In the genomic region with DNA sequence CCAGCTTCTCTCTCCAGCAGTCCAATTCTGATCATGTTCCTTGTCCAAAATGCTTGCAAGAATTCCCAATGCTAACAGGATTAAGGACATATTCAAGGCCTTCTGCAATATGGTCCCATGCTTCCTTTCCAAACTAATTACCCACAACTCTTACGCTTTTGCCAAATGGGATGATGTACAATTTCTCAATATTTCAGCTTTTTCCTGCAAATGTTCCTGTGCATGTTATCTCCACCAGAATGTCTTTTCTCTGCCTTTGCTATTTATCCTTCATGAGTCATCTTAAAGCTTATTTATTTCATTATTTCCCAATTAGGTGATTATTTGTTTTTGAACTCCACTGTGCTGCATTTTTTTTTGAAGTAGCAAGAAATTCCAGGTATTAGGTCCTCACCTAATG, we compare ENCODE assay signal across 15 cellular contexts.
DNase-seq lines count a peak whose midpoint lies in the region; ATAC-seq and TF ChIP-seq lines count a peak whose summit lies in the region.
"Had no signal": no experiment of that assay in that cellular context is flagged by ENCODE, and none has a peak within 500 bp of the region (broad histone marks: within the 10 kb centered on the region; RNA-seq: fewer than 3 reads in every experiment).

No MANE protein-coding gene starts in this region.

- H2AFZ ChIP-seq in IMR-90 (replicated peaks; ENCODE audit: low read length, poor library complexity), result no peak overlapping the region

- H3K9me1 ChIP-seq in IMR-90 (ENCODE audit: insufficient read depth, low read length), result no peaks in the 10 kb centered on the region

- POLR2A ChIA-PET in IMR-90 (lab: Charles Lee; ENCODE audit: unreplicated experiment), result no interaction called here

- BruUV-seq in IMR-90 (replicated peaks; lab: Mats Ljungman, UMichigan), result no TSS peak

- intact Hi-C loops in IMR-90 (cut with micrococcal nuclease), result no loop called here
- intact Hi-C loops in right lobe of liver (cut with DNase I), result no loop called here

- no peak overlapping the region; the same call in 1 of the 2 replicates for H2BK20ac ChIP-seq in IMR-90 (ENCODE audit: low read depth, low read length)

- dilution Hi-C loops in IMR-90 (cut with HindIII; ENCODE audit: low sequenced_read_pairs, unreplicated experiment), result no loop called here

- H3K79me1 ChIP-seq in IMR-90 (ENCODE audit: low read depth in 1 of 2, low read length in 2 of 2), result no peaks in the 10 kb centered on the region

- H4K20me1 ChIP-seq in IMR-90 (ENCODE audit: insufficient read depth, low read length), result no peaks in the 10 kb centered on the region
- H4K20me1 ChIP-seq: BLaER1 treated with 17β-estradiol and CSF1 and Interleukin-3, amounts not matched to agents 10 nM and 100 nM had no signal

- H3K4me1 ChIP-seq in IMR-90 (ENCODE audit: control insufficient read depth, insufficient read depth, low read length) (no peaks in the 10 kb centered on the region), right lobe of liver (no peaks in the 10 kb centered on the region)
- H3K4me1 ChIP-seq: BLaER1 treated with 17β-estradiol and CSF1 and Interleukin-3, amounts not matched to agents 10 nM and 100 nM had no signal

- H3K14ac ChIP-seq in IMR-90 (replicated peaks; ENCODE audit: low read depth, low read length), result no peak overlapping the region

- TF ChIP-seq POLR2A in IMR-90 (IDR thresholded peaks at IDR 0.05; ENCODE audit: low read depth, low read length), result no peak
- no peak for TF ChIP-seq POLR2A in right lobe of liver (IDR thresholded peaks at IDR 0.05)

- no peaks in the 10 kb centered on the region for H3K27me3 ChIP-seq in IMR-90 (ENCODE audit: control insufficient read depth, insufficient read depth, low read length)
- no peaks in the 10 kb centered on the region for H3K27me3 ChIP-seq in right lobe of liver
- H3K27me3 ChIP-seq: BLaER1 treated with 17β-estradiol and CSF1 and Interleukin-3, amounts not matched to agents 10 nM and 100 nM had no signal

- H4K8ac ChIP-seq in IMR-90 (ENCODE audit: low read depth in 2 of 2, low read length in 2 of 2), result 0 out of 4 replicates have a peak overlapping the region, but pooled peaks of 1 of the 2 experiments have one; percentile 76

- WGBS in IMR-90 (ENCODE audit: extremely low coverage in 2 of 2, insufficient read length in 1 of 2), 2 experiments, result 67% methylated on average over 1 of the region's 1 CpG; no CpG with 5 or more reads in 1 of the 2 experiments
- WGBS in right lobe of liver (ENCODE audit: insufficient coverage, low coverage, low lambda C conversion rate, missing lambda C conversion rate), result 92% methylated on average over 1 of the region's 1 CpG

- no peak overlapping the region for H2BK5ac ChIP-seq in IMR-90 (ENCODE audit: low read depth, low read length, poor library complexity, severe bottlenecking)

- H3K4me2 ChIP-seq in IMR-90 (ENCODE audit: low read depth, low read length), result no peak overlapping the region
- H3K4me2 ChIP-seq: BLaER1 treated with 17β-estradiol and CSF1 and Interleukin-3, amounts not matched to agents 10 nM and 100 nM had no signal

- no peak overlapping the region for H3K4me3 ChIP-seq in IMR-90 (ENCODE audit: insufficient read depth, low read depth, low read length)
- H3K4me3 ChIP-seq in choroid plexus epithelial cell (ENCODE audit: low read depth, low read length), result no peak overlapping the region
- no peak overlapping the region for H3K4me3 ChIP-seq in fibroblast of the aortic adventitia (ENCODE audit: low read depth, low read length)
- H3K4me3 ChIP-seq in right lobe of liver, result no peak overlapping the region
- H3K4me3 ChIP-seq: BLaER1 treated with 17β-estradiol and CSF1 and Interleukin-3, amounts not matched to agents 10 nM and 100 nM had no signal

- in situ Hi-C loops in IMR-90 (cut with MboI; ENCODE audit: low sequenced_read_pairs), result no loop called here

- CTCF ChIA-PET in IMR-90 (lab: Yijun Ruan, JAX), result no interaction called here

- H3K4ac ChIP-seq in IMR-90 (ENCODE audit: low read depth, low read length), result no peak overlapping the region

- H3K9ac ChIP-seq in IMR-90 (ENCODE audit: low read depth, low read length), result no peak overlapping the region
- H3K9ac ChIP-seq: BLaER1 treated with 17β-estradiol and CSF1 and Interleukin-3, amounts not matched to agents 10 nM and 100 nM had no signal

- no peak overlapping the region; the same call in 1 of the 2 replicates for H4K5ac ChIP-seq in IMR-90 (ENCODE audit: low read depth, low read length)

- no peak overlapping the region for H3K18ac ChIP-seq in IMR-90 (ENCODE audit: low read depth, low read length)

- no peak overlapping the region for H3K23ac ChIP-seq in IMR-90 (ENCODE audit: low read depth, low read length)

- no peak overlapping the region for H3K27ac ChIP-seq in IMR-90 (ENCODE audit: insufficient read depth, low read length)
- no peak overlapping the region for H3K27ac ChIP-seq in right lobe of liver
- H3K27ac ChIP-seq: BLaER1 treated with 17β-estradiol and CSF1 and Interleukin-3, amounts not matched to agents 10 nM and 100 nM had no signal

- H2AK5ac ChIP-seq in IMR-90 (ENCODE audit: low read depth, low read length), result no peak overlapping the region

- H3K9me3 ChIP-seq in IMR-90 (ENCODE audit: control insufficient read depth, insufficient read depth, low read length), result peaks cover 3% of the 10 kb centered on the region; the same call in 1 of the 2 replicates
- H3K9me3 ChIP-seq in right lobe of liver, result no peaks in the 10 kb centered on the region
- H3K9me3 ChIP-seq: BLaER1 treated with 17β-estradiol and CSF1 and Interleukin-3, amounts not matched to agents 10 nM and 100 nM had no signal

- no peak overlapping the region for H2BK15ac ChIP-seq in IMR-90 (ENCODE audit: low read depth, low read length)

- H3K36me3 ChIP-seq in IMR-90 (ENCODE audit: control insufficient read depth, insufficient read depth, low read length), result no peaks in the 10 kb centered on the region
- no peaks in the 10 kb centered on the region for H3K36me3 ChIP-seq in right lobe of liver
- H3K36me3 ChIP-seq: BLaER1 treated with 17β-estradiol and CSF1 and Interleukin-3, amounts not matched to agents 10 nM and 100 nM had no signal

- no peak overlapping the region for H2BK120ac ChIP-seq in IMR-90 (ENCODE audit: low read depth, low read length)

- peak; percentile 27 for DNase-seq in EH (ENCODE audit: low read depth)
- peak; percentile 20 for DNase-seq in IMR-90
- peak; percentile 36 for DNase-seq in choroid plexus epithelial cell (ENCODE audit: low read depth)
- DNase-seq in fibroblast of the aortic adventitia (ENCODE audit: low read depth), result peak; percentile 8
- no peak for DNase-seq in COLO668 (lab: John Stamatoyannopoulos, UW; ENCODE audit: unreplicated experiment)
- DNase-seq in right lobe of liver, result no peak
- DNase-seq: ACHN; CD4-positive, CD25-positive, alpha-beta regulatory T cell; DMS153; DMS79 treated with DMSO at 0.1 percent for 48 hours; GF-D8; KBM-7 had no signal

- TF ChIP-seq CTCF in IMR-90 (conservative IDR thresholded peaks at IDR 0.05; ENCODE audit: low read depth, low read length) (no peak), choroid plexus epithelial cell (conservative IDR thresholded peaks at IDR 0.05; ENCODE audit: low read depth, low read length) (no peak), fibroblast of the aortic adventitia (IDR thresholded peaks at IDR 0.05; ENCODE audit: insufficient read depth, low read length) (no peak), right lobe of liver (IDR thresholded peaks at IDR 0.05) (no peak)

- no peak for ATAC-seq in IMR-90 (ENCODE audit: low read depth)
- no peak for ATAC-seq in GM21367 (IDR thresholded peaks at IDR 0.05; ENCODE audit: unreplicated experiment)
- ATAC-seq in HG03460 (IDR thresholded peaks at IDR 0.05; ENCODE audit: unreplicated experiment), result no peak
- no peak for ATAC-seq in right lobe of liver

- no peak overlapping the region for H4K91ac ChIP-seq in IMR-90 (ENCODE audit: insufficient read depth, low read depth, low read length)

- H3K56ac ChIP-seq in IMR-90 (ENCODE audit: extremely low read depth, insufficient read depth, low read length), result no peak overlapping the region

- H2AK9ac ChIP-seq in IMR-90 (replicated peaks; ENCODE audit: low read depth, low read length, poor library complexity), result no peak overlapping the region

- TF ChIP-seq RAD21 in IMR-90 (IDR thresholded peaks at IDR 0.05; ENCODE audit: low read length), result no peak

TF ChIP-seq in IMR-90, 13 proteins besides CTCF, POLR2A, EP300 and RAD21:
- TF ChIP-seq BHLHE40 (IDR thresholded peaks at IDR 0.05; ENCODE audit: low read depth, low read length) (no peak), CHD1 (IDR thresholded peaks at IDR 0.05; ENCODE audit: low read depth, low read length) (no peak), RFX5 (IDR thresholded peaks at IDR 0.05; ENCODE audit: low read depth, low read length) (no peak), RCOR1 (IDR thresholded peaks at IDR 0.05; ENCODE audit: insufficient replicate concordance, low read length) (no peak), FOS (IDR thresholded peaks at IDR 0.05; ENCODE audit: low read depth, low read length) (no peak), NFE2L2 (IDR thresholded peaks at IDR 0.05; ENCODE audit: low read depth, low read length) (no peak), MXI1 (IDR thresholded peaks at IDR 0.05; ENCODE audit: borderline replicate concordance, low read depth, low read length) (no peak), CEBPB (IDR thresholded peaks at IDR 0.05; ENCODE audit: low read depth, low read length) (no peak), MAFK (IDR thresholded peaks at IDR 0.05; ENCODE audit: low read depth, low read length) (no peak)
- TF ChIP-seq, protein P1, sequence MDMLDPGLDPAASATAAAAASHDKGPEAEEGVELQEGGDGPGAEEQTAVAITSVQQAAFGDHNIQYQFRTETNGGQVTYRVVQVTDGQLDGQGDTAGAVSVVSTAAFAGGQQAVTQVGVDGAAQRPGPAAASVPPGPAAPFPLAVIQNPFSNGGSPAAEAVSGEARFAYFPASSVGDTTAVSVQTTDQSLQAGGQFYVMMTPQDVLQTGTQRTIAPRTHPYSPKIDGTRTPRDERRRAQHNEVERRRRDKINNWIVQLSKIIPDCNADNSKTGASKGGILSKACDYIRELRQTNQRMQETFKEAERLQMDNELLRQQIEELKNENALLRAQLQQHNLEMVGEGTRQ (IDR thresholded peaks at IDR 0.05; ENCODE audit: low read depth, low read length), result no peak
- TF ChIP-seq, protein P2, sequence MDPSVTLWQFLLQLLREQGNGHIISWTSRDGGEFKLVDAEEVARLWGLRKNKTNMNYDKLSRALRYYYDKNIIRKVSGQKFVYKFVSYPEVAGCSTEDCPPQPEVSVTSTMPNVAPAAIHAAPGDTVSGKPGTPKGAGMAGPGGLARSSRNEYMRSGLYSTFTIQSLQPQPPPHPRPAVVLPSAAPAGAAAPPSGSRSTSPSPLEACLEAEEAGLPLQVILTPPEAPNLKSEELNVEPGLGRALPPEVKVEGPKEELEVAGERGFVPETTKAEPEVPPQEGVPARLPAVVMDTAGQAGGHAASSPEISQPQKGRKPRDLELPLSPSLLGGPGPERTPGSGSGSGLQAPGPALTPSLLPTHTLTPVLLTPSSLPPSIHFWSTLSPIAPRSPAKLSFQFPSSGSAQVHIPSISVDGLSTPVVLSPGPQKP (IDR thresholded peaks at IDR 0.05; ENCODE audit: borderline replicate concordance, low read depth, low read length), result no peak

Comparison
In these comparisons a context has a peak if more than half of its experiments do, and no peak if none do; other contexts are left out.
1. DNase-seq: peak in EH (single experiment), IMR-90 (single experiment), choroid plexus epithelial cell (single experiment) and fibroblast of the aortic adventitia (single experiment); none in COLO668 (single experiment) and right lobe of liver (0 of 3).